18 cellular contexts compared by ENCODE assay signal in the genomic region with DNA sequence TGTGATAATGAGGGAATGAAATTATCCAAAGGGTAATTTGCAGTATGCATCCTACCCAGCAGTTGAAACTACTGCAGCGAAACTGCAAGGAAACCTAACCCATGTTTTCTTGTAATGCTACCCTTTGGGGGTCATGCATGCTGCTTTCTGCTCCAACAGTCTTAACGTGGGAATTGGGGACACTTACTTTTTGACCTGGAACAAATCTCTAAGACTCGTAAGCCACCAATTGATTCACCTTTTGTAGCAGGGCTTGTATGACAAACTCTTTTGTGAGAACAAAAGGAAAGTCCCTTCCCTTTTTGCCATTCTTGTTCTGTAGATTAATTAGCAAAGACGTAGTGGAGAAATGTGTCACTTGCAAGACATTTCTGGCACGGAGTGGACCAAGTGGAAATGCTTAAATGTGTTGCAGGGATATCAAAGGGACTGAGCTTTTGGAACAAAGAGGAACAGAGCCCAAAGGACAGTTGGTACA. TPM values are rescaled to one million over a fixed set of nuclear protein-coding genes. Genes with fewer than 3 reads are reported as not detected.
A peak's percentile ranks its signal among the peaks of the same experiment; 100 is the strongest.
DNase-seq lines count a peak whose midpoint lies in the region; ATAC-seq, FAIRE-seq and TF ChIP-seq lines count a peak whose summit lies in the region.
"Had no signal": no experiment of that assay in that cellular context is flagged by ENCODE, and none has a peak within 500 bp of the region (broad histone marks: within the 10 kb centered on the region; RNA-seq: fewer than 3 reads in every experiment).

No MANE protein-coding gene starts in this region.

- H3K36me3 ChIP-seq in GM12878 (ENCODE audit: control insufficient read depth in 2 of 2, insufficient read depth in 2 of 2, low read length in 1 of 2) (peaks cover 0 to 5% of the 10 kb centered on the region in 2 experiments; a peak in 1 of 4 replicates), aorta (ENCODE audit: control insufficient read depth in 1 of 2, insufficient read depth in 2 of 2, low read length in 1 of 2) (no peaks in the 10 kb centered on the region)
- H3K36me3 ChIP-seq: pancreas had no signal

- no peaks in the 10 kb centered on the region for H3K9me3 ChIP-seq in GM12878 (replicated peaks; ENCODE audit: control insufficient read depth, insufficient read depth, low read length)
- no peaks in the 10 kb centered on the region for H3K9me3 ChIP-seq in aorta (ENCODE audit: control insufficient read depth, low read length)
- no peaks in the 10 kb centered on the region for H3K9me3 ChIP-seq in CD4-positive, alpha-beta T cell (ENCODE audit: control insufficient read depth, low read length)
- H3K9me3 ChIP-seq: pancreas had no signal

- intact Hi-C loops in GM12878 (cut with micrococcal nuclease; ENCODE audit: unreplicated experiment) = no loop called here
- intact Hi-C loops in aorta (cut with DNase I) = no loop called here
- intact Hi-C loops in CD4-positive, alpha-beta T cell (cut with DNase I, micrococcal nuclease) = no loop called here

- peak; percentile 59 to 62; a peak in 2 of 4 replicates for TF ChIP-seq EP300 in GM12878 (IDR thresholded peaks at IDR 0.05; ENCODE audit: borderline replicate concordance in 1 of 2, control insufficient read depth in 1 of 2, low read depth in 2 of 2, low read length in 2 of 2)

- TF ChIP-seq CTCF in GM12878 (IDR thresholded peaks at IDR 0.05 in 2 of 3, conservative IDR thresholded peaks at IDR 0.05 in 1 of 3; ENCODE audit: control insufficient read depth in 2 of 3, extremely low read depth in 1 of 3, insufficient read depth in 1 of 3, low read depth in 3 of 3, low read length in 3 of 3) = no peak
- TF ChIP-seq CTCF in CD4-positive, alpha-beta T cell (IDR thresholded peaks at IDR 0.05) = no peak

- no peaks in the 10 kb centered on the region for H4K20me1 ChIP-seq in GM12878 (ENCODE audit: control insufficient read depth, insufficient read depth)

- peak overlapping the region; percentile 80 for H3K4me2 ChIP-seq in GM12878 (ENCODE audit: control insufficient read depth, insufficient read depth)

- POLR2A ChIA-PET in GM12878 (lab: Charles Lee) = interaction anchor here (0.8 to 4.0 kb wide), 13 partner anchors 11 to 86 kb away, joined by 3 to 27 read pairs (median 5); partner anchors contain the start of gene LRCH1
- POLR2A ChIA-PET in CD4-positive, alpha-beta T cell (lab: Charles Lee) = no interaction called here

- H3K36me3 Mint-ChIP-seq in stimulated activated naive CD8-positive, alpha-beta T cell treated with anti-CD3 and anti-CD28 coated beads, Interleukin-15, Interleukin-2, amounts not matched to agents 100 ng/mL and 50 ng/mL, for 24 hours (ENCODE audit: low read depth) = peaks cover 3% of the 10 kb centered on the region
- no peaks in the 10 kb centered on the region for H3K36me3 Mint-ChIP-seq in CD4-positive, alpha-beta T cell (ENCODE audit: low read depth)
- H3K36me3 Mint-ChIP-seq: WTC11 had no signal

- DNase-seq in stimulated activated naive CD8-positive, alpha-beta T cell treated with anti-CD3 and anti-CD28 coated beads, Interleukin-15, Interleukin-2, amounts not matched to agents 100 U/mL and 50 U/mL, for 24 hours = no peak
- peak; percentile 75 for DNase-seq in GM12878 (ENCODE audit: low read depth, low spot score)
- no peak for DNase-seq in aorta
- no peak for DNase-seq in CD4-positive, alpha-beta T cell
- DNase-seq in stimulated activated CD4-positive, alpha-beta T cell treated with anti-CD3 and anti-CD28 coated beads, Interleukin-1b, Interleukin-23, amount 100 ng/mL, for 48 hours = no peak
- DNase-seq: effector memory CD4-positive, alpha-beta T cell; glutamatergic neuron; NCI-H2081; NCI-H446 treated with DMSO at 0.1 percent for 48 hours; pancreas; stimulated activated CD4-positive, alpha-beta T cell treated with anti-CD3 and anti-CD28 coated beads, Interleukin-2, amount 100 ng/mL, for 24 hours; substantia nigra had no signal

- peak overlapping the region; percentile 57 for H3K27ac Mint-ChIP-seq in stimulated activated naive CD8-positive, alpha-beta T cell treated with anti-CD3 and anti-CD28 coated beads, Interleukin-15, Interleukin-2, amounts not matched to agents 100 ng/mL and 50 ng/mL, for 24 hours
- no peak overlapping the region for H3K27ac Mint-ChIP-seq in CD4-positive, alpha-beta T cell
- H3K27ac Mint-ChIP-seq: T-helper 1 cell treated with Interleukin-12 subunit alpha and Interleukin-12 subunit beta and Interleukin-4 antibody, amounts not matched to agents 30 μg/mL and 1 μg/mL, for 36 hours had no signal

- RAD21 ChIA-PET in GM12878 (lab: Charles Lee; ENCODE audit: unreplicated experiment) = interaction anchor here (0.6 to 8.4 kb wide), 15 partner anchors 9 to 101 kb away, joined by 3 to 97 read pairs (median 6); partner anchors contain the start of gene LRCH1

- peaks cover 70% of the 10 kb centered on the region for H3K4me1 ChIP-seq in GM12878 (ENCODE audit: control insufficient read depth, insufficient read depth, low read length)
- H3K4me1 ChIP-seq in aorta (ENCODE audit: control insufficient read depth in 1 of 2, insufficient read depth in 2 of 2, low read length in 2 of 2) = peaks cover 21 to 23% of the 10 kb centered on the region in 2 donors

- H2AFZ ChIP-seq in GM12878 (ENCODE audit: control insufficient read depth, low read depth, low read length) = no peak overlapping the region

- peaks cover 76% of the 10 kb centered on the region for H3K4me1 Mint-ChIP-seq in stimulated activated naive CD8-positive, alpha-beta T cell treated with anti-CD3 and anti-CD28 coated beads, Interleukin-15, Interleukin-2, amounts not matched to agents 100 ng/mL and 50 ng/mL, for 24 hours (ENCODE audit: low read depth)
- H3K4me1 Mint-ChIP-seq in CD4-positive, alpha-beta T cell (ENCODE audit: low read depth) = peaks cover 77% of the 10 kb centered on the region

- no peaks in the 10 kb centered on the region for H3K9me3 Mint-ChIP-seq in stimulated activated naive CD8-positive, alpha-beta T cell treated with anti-CD3 and anti-CD28 coated beads, Interleukin-15, Interleukin-2, amounts not matched to agents 100 ng/mL and 50 ng/mL, for 24 hours
- no peaks in the 10 kb centered on the region for H3K9me3 Mint-ChIP-seq in CD4-positive, alpha-beta T cell
- H3K9me3 Mint-ChIP-seq: T-helper 1 cell treated with Interleukin-12 subunit alpha and Interleukin-12 subunit beta and Interleukin-4 antibody, amounts not matched to agents 30 μg/mL and 1 μg/mL, for 36 hours; WTC11 had no signal

- no peaks in the 10 kb centered on the region for H3K27me3 Mint-ChIP-seq in stimulated activated naive CD8-positive, alpha-beta T cell treated with anti-CD3 and anti-CD28 coated beads, Interleukin-15, Interleukin-2, amounts not matched to agents 100 ng/mL and 50 ng/mL, for 24 hours
- H3K27me3 Mint-ChIP-seq in CD4-positive, alpha-beta T cell = no peaks in the 10 kb centered on the region

- no TSS peak for BruUV-seq in GM12878 (replicated peaks; lab: Mats Ljungman, UMichigan)

- 8% methylated on average over 5 of the region's 5 CpGs for WGBS in GM12878 (ENCODE audit: insufficient coverage, insufficient replicate concordance, low lambda C conversion rate, missing lambda C conversion rate)
- WGBS in aorta, 2 donors = 44 to 48% methylated on average over 5 of the region's 5 CpGs

- FAIRE-seq in GM12878 (lab: Jason Lieb, UNC) = no peak
- FAIRE-seq: astrocyte, pancreas had no signal

- TF ChIP-seq RAD21 in GM12878 (IDR thresholded peaks at IDR 0.05; ENCODE audit: insufficient read depth, low read depth, low read length) = 0 out of 2 replicates have a peak, but pooled peaks have one; percentile 10

- ATAC-seq in stimulated activated naive CD8-positive, alpha-beta T cell treated with anti-CD3 and anti-CD28 coated beads, Interleukin-15, Interleukin-2, amounts not matched to agents 100 U/mL and 50 U/mL, for 24 hours = no peak
- ATAC-seq in HG02885 (IDR thresholded peaks at IDR 0.05; ENCODE audit: poor library complexity, unreplicated experiment) (peak; percentile 29), GM12878 (peak; percentile 47), aorta (ENCODE audit: low FRiP score) (no peak), GM18498 (IDR thresholded peaks at IDR 0.05; ENCODE audit: unreplicated experiment) (no peak)
- ATAC-seq in CD4-positive, alpha-beta T cell (ENCODE audit: poor library complexity) = no peak
- ATAC-seq: pancreas, WTC11 had no signal

- peak overlapping the region; percentile 51; the same call in 1 of the 2 replicates for H3K4me3 ChIP-seq in GM12878
- H3K4me3 ChIP-seq in aorta (ENCODE audit: low read length in 2 of 2) = no peak overlapping the region
- H3K4me3 ChIP-seq: pancreas had no signal

- SMC1A ChIA-PET in GM12878 (lab: Charles Lee; ENCODE audit: uncharacterized antibody, unreplicated experiment) = interaction anchor here (0.8 to 30.5 kb wide), 22 partner anchors 8 to 86 kb away, joined by 3 to 367 read pairs (median 5); partner anchors contain the start of gene LRCH1

- H3K79me2 ChIP-seq in GM12878 (ENCODE audit: control insufficient read depth, insufficient read depth, low read length) = peaks cover 98% of the 10 kb centered on the region

- peak overlapping the region; percentile 83 for H3K27ac ChIP-seq in GM12878 (ENCODE audit: control insufficient read depth, insufficient read depth)
- H3K27ac ChIP-seq in aorta (ENCODE audit: low read depth in 1 of 2, low read length in 2 of 2) = peak overlapping the region; percentile 49 to 78
- no peak overlapping the region for H3K27ac ChIP-seq in CD4-positive, alpha-beta T cell (ENCODE audit: low read depth, low read length)
- H3K27ac ChIP-seq: pancreas had no signal

- TF ChIP-seq POLR2A in GM12878 (IDR thresholded peaks at IDR 0.05; ENCODE audit: low read depth, low read length) = no peak

- H3K4me3 Mint-ChIP-seq in stimulated activated naive CD8-positive, alpha-beta T cell treated with anti-CD3 and anti-CD28 coated beads, Interleukin-15, Interleukin-2, amounts not matched to agents 100 ng/mL and 50 ng/mL, for 24 hours = no peak overlapping the region
- H3K4me3 Mint-ChIP-seq in CD4-positive, alpha-beta T cell = no peak overlapping the region
- H3K4me3 Mint-ChIP-seq: T-helper 1 cell treated with Interleukin-12 subunit alpha and Interleukin-12 subunit beta and Interleukin-4 antibody, amounts not matched to agents 30 μg/mL and 1 μg/mL, for 36 hours; WTC11 had no signal

- no peak overlapping the region; the same call in 1 of the 2 replicates for H3K9ac ChIP-seq in GM12878 (ENCODE audit: control insufficient read depth, insufficient read depth, low read length)

- CTCF ChIA-PET in GM12878 (lab: Yijun Ruan, JAX) = interaction anchor here (1.0 to 4.6 kb wide), 6 partner anchors 10 to 140 kb away, joined by 3 to 37 read pairs (median 4); partner anchors contain the start of gene LRCH1
- CTCF ChIA-PET in CD4-positive, alpha-beta T cell (lab: Charles Lee) = no interaction called here

- H3K27me3 ChIP-seq in GM12878 (replicated peaks in 1 of 2; ENCODE audit: control insufficient read depth in 2 of 2, insufficient read depth in 2 of 2, low read length in 1 of 2) = no peaks in the 10 kb centered on the region
- H3K27me3 ChIP-seq in aorta (ENCODE audit: control insufficient read depth in 1 of 2, insufficient read depth in 2 of 2, low read length in 1 of 2) = no peaks in the 10 kb centered on the region
- H3K27me3 ChIP-seq in CD4-positive, alpha-beta T cell (ENCODE audit: control insufficient read depth, insufficient read depth, low read length) = no peaks in the 10 kb centered on the region
- H3K27me3 ChIP-seq: pancreas had no signal

- in situ Hi-C loops in GM12878 (cut with MboI) = no loop called here

RNA-seq across cellular contexts. Expression of gene LRCH1, which starts 27.4 kb away (rescaled TPM):
- total RNA-seq in GM12878 (2013; cell fraction: nucleolus; rRNA removed) = 234 and 245 TPM in 2 replicates
- total RNA-seq in GM12878 (2014; rRNA removed) = 13.2 and 13.8 TPM in 2 replicates
- 16.8 and 17.5 TPM in 2 replicates for total RNA-seq in GM12878 (2014; rRNA removed; fragmentation: Illumina TruSeq; extraction: Trizol)
- total RNA-seq in GM12878 (2021) = 23.3 and 24.0 TPM in 2 replicates
- 11.3 TPM for polyA plus RNA-seq in GM12878 (2011; ENCODE audit: low read depth)
- 48.9 and 51.6 TPM in 2 replicates for polyA plus RNA-seq in GM12878 (2011; rRNA removed)
- 21.1 and 23.9 TPM in 2 replicates for polyA plus RNA-seq in GM12878 (2011; cell fraction: cytosol; rRNA removed)
- polyA plus RNA-seq in GM12878 (2011; cell fraction: nucleus; rRNA removed) = 43.0 and 54.0 TPM in 2 replicates
- polyA plus RNA-seq in GM12878 (2012) = 16.7 and 24.5 TPM in 2 replicates
- polyA plus RNA-seq in GM12878 (2014; fragmentation: Illumina TruSeq; extraction: Trizol) = 20.0 and 23.4 TPM in 2 replicates
- 1 to 10 TPM; 5.3 to 5.4 TPM for polyA plus RNA-seq in GM12878 (2014; fragmentation: Nextera tagmentation; extraction: Ambion mirVana)
- 13.8 and 15.6 TPM in 2 replicates for polyA plus RNA-seq in GM12878 (2014; rRNA removed)
- 1 to 10 TPM; 7.9 to 9.2 TPM for polyA plus RNA-seq in GM12878 (2016; fragmentation: Nextera tagmentation; extraction: Ambion mirVana)
- polyA minus RNA-seq in GM12878 (2011; rRNA and poly(A)+ RNA removed) = 76.0 and 94.2 TPM in 2 replicates
- 19.8 and 21.5 TPM in 2 replicates for polyA minus RNA-seq in GM12878 (2011; cell fraction: cytosol; rRNA and poly(A)+ RNA removed)
- polyA minus RNA-seq in GM12878 (2011; cell fraction: nucleus; rRNA and poly(A)+ RNA removed) = 103 and 119 TPM in 2 replicates
- 10 to 100 TPM; 44.4 to 46.5 TPM for total RNA-seq in aorta
- polyA plus RNA-seq in aorta = 10 to 100 TPM; 12.3 to 13.1 TPM
- 10 to 100 TPM; 13.4 to 14.7 TPM for total RNA-seq in CD4-positive, alpha-beta T cell

Comparison
In these comparisons a context has a peak if more than half of its experiments do, and no peak if none do; other contexts are left out.
1. ATAC-seq: peak in HG02885 (single experiment) and GM12878 (single experiment); none in stimulated activated naive CD8-positive, alpha-beta T cell treated with anti-CD3 and anti-CD28 coated beads, Interleukin-15, Interleukin-2, amounts not matched to agents 100 U/mL and 50 U/mL, for 24 hours (single experiment), aorta (single experiment), CD4-positive, alpha-beta T cell (single experiment) and GM18498 (single experiment).